ENCODE assay signal across 19 cellular contexts in genomic region chr1:21082078-21082477, GRCh38.
A peak's percentile ranks its signal among the peaks of the same experiment; 100 is the strongest.
DNase-seq lines count a peak whose midpoint lies in the region; ATAC-seq and TF ChIP-seq lines count a peak whose summit lies in the region.
"Had no signal": no experiment of that assay in that cellular context is flagged by ENCODE, and none has a peak within 500 bp of the region (broad histone marks: within the 10 kb centered on the region; RNA-seq: fewer than 3 reads in every experiment).

No MANE protein-coding gene starts in this region.

- H3K79me1 ChIP-seq in mesendoderm (ENCODE audit: low read length) = peaks cover 9% of the 10 kb centered on the region

- H3K4me3 ChIP-seq in SK-N-SH (ENCODE audit: low read depth in 2 of 2, low read length in 1 of 2) = no peak overlapping the region
- no peak overlapping the region for H3K4me3 ChIP-seq in fibroblast of mammary gland (ENCODE audit: control insufficient read depth, low read depth, low read length)
- H3K4me3 ChIP-seq in mesendoderm (ENCODE audit: low read length) = no peak overlapping the region

- H3K9me3 ChIP-seq in SK-N-SH = no peaks in the 10 kb centered on the region
- H3K9me3 ChIP-seq: BE2C had no signal

- no peak overlapping the region for H3K23ac ChIP-seq in mesendoderm (ENCODE audit: low read length)

- no peaks in the 10 kb centered on the region for H3K9me3 Mint-ChIP-seq in progenitor cell of endocrine pancreas (ENCODE audit: low read depth)
- H3K9me3 Mint-ChIP-seq in activated CD4-positive, alpha-beta T cell treated with anti-CD3 and anti-CD28 coated beads, Interleukin-2, amount 10 ng/mL, durations not matched to agents 24 days and 14 days = no peaks in the 10 kb centered on the region
- H3K9me3 Mint-ChIP-seq: CD4-positive, alpha-beta T cell had no signal

- peak; percentile 62 for DNase-seq in DMS 273 (lab: John Stamatoyannopoulos, UW; ENCODE audit: unreplicated experiment)
- DNase-seq in DMS 273 treated with DMSO at 0.1 percent for 48 hours (lab: John Stamatoyannopoulos, UW) = no peak
- DNase-seq in SK-N-SH = no peak
- peak; percentile 43 for DNase-seq in fibroblast of mammary gland (ENCODE audit: low read depth)
- no peak for DNase-seq in progenitor cell of endocrine pancreas (ENCODE audit: low spot score, unreplicated experiment)
- no peak for DNase-seq in mesendoderm
- DNase-seq in activated CD4-positive, alpha-beta T cell treated with anti-CD3 and anti-CD28 coated beads, Interleukin-2, amount 10 ng/mL, durations not matched to agents 24 days and 14 days = no peak
- DNase-seq: BE2C; Calu3; CD4-positive, alpha-beta T cell; DMS79; Kasumi-1; MM.1S; NCI-H1105; NCI-H1694; PC-3 had no signal

- no peaks in the 10 kb centered on the region for H3K9me2 ChIP-seq in SK-N-SH

- H2AK5ac ChIP-seq in mesendoderm (ENCODE audit: low read length) = no peak overlapping the region

- no peak overlapping the region for H2BK5ac ChIP-seq in mesendoderm (ENCODE audit: low read length)

- ATAC-seq in GM21447 (IDR thresholded peaks at IDR 0.05; ENCODE audit: unreplicated experiment) = no peak
- ATAC-seq: PC-3 had no signal

- H3K27ac ChIP-seq in SK-N-SH (ENCODE audit: low read depth in 2 of 2, low read length in 1 of 2) (no peak overlapping the region), mesendoderm (ENCODE audit: low read depth, low read length) (no peak overlapping the region)
- H3K27ac ChIP-seq: 22Rv1 had no signal

- H3F3A ChIP-seq in SK-N-SH (replicated peaks; ENCODE audit: insufficient read depth) = peaks cover 16% of the 10 kb centered on the region

- H3K9ac ChIP-seq in SK-N-SH (no peak overlapping the region), mesendoderm (ENCODE audit: low read length) (no peak overlapping the region)

- peaks cover 2% of the 10 kb centered on the region for H3K4me1 Mint-ChIP-seq in progenitor cell of endocrine pancreas (ENCODE audit: low read depth)
- H3K4me1 Mint-ChIP-seq in activated CD4-positive, alpha-beta T cell treated with anti-CD3 and anti-CD28 coated beads, Interleukin-2, amount 10 ng/mL, durations not matched to agents 24 days and 14 days = peaks cover 6% of the 10 kb centered on the region

- H3K27me3 Mint-ChIP-seq in progenitor cell of endocrine pancreas = no peaks in the 10 kb centered on the region
- H3K27me3 Mint-ChIP-seq in activated CD4-positive, alpha-beta T cell treated with anti-CD3 and anti-CD28 coated beads, Interleukin-2, amount 10 ng/mL, durations not matched to agents 24 days and 14 days = no peaks in the 10 kb centered on the region
- H3K27me3 Mint-ChIP-seq: CD4-positive, alpha-beta T cell; IgD-negative memory B cell had no signal

- H2AFZ ChIP-seq in SK-N-SH (ENCODE audit: low read depth) = no peak overlapping the region

- 91% methylated on average over 6 of the region's 6 CpGs for WGBS in SK-N-SH (ENCODE audit: low lambda C conversion rate)
- no CpG with 5 or more reads among the region's 6 CpGs for WGBS in mesendoderm (ENCODE audit: extremely low coverage, insufficient coverage, low lambda C conversion rate)

- POLR2A ChIA-PET in SK-N-SH (lab: Yijun Ruan, JAX) = no interaction called here

- no peak overlapping the region for H2BK15ac ChIP-seq in mesendoderm (replicated peaks; ENCODE audit: low read depth)

- H3K4me3 Mint-ChIP-seq in progenitor cell of endocrine pancreas (ENCODE audit: low read depth) = no peak overlapping the region
- H3K4me3 Mint-ChIP-seq in activated CD4-positive, alpha-beta T cell treated with anti-CD3 and anti-CD28 coated beads, Interleukin-2, amount 10 ng/mL, durations not matched to agents 24 days and 14 days = no peak overlapping the region
- H3K4me3 Mint-ChIP-seq: CD4-positive, alpha-beta T cell; IgD-negative memory B cell had no signal

- H3K27me3 ChIP-seq in SK-N-SH (ENCODE audit: insufficient read depth) = no peaks in the 10 kb centered on the region
- no peaks in the 10 kb centered on the region for H3K27me3 ChIP-seq in mesendoderm (ENCODE audit: insufficient read depth, low read length, poor library complexity)
- H3K27me3 ChIP-seq: BE2C had no signal

- no peak overlapping the region for H3K18ac ChIP-seq in mesendoderm (ENCODE audit: low read length)

- H4K20me1 ChIP-seq in SK-N-SH (ENCODE audit: insufficient read depth) = no peaks in the 10 kb centered on the region; the same call in 1 of the 2 replicates

- H3K4me1 ChIP-seq in SK-N-SH (ENCODE audit: control insufficient read depth in 1 of 2, insufficient read depth in 2 of 2, low read depth in 1 of 2, low read length in 1 of 2) = peaks cover 0 to under 1% of the 10 kb centered on the region in 2 experiments; a peak in 1 of 4 replicates
- H3K4me1 ChIP-seq in mesendoderm (ENCODE audit: control insufficient read depth, low read depth, low read length) = peaks cover 5% of the 10 kb centered on the region
- H3K4me1 ChIP-seq: BE2C had no signal

- H3K4ac ChIP-seq in mesendoderm (ENCODE audit: low read depth, low read length) = no peak overlapping the region

- no peak overlapping the region for H3K4me2 ChIP-seq in SK-N-SH
- H3K4me2 ChIP-seq in mesendoderm (ENCODE audit: low read length) = no peak overlapping the region

- peak overlapping the region; percentile 83 for H3K27ac Mint-ChIP-seq in progenitor cell of endocrine pancreas
- H3K27ac Mint-ChIP-seq in activated CD4-positive, alpha-beta T cell treated with anti-CD3 and anti-CD28 coated beads, Interleukin-2, amount 10 ng/mL, durations not matched to agents 24 days and 14 days = no peak overlapping the region
- H3K27ac Mint-ChIP-seq: CD4-positive, alpha-beta T cell; IgD-negative memory B cell had no signal

- no peak overlapping the region for H3K56ac ChIP-seq in mesendoderm (ENCODE audit: low read length)

- TF ChIP-seq EP300 in SK-N-SH (IDR thresholded peaks at IDR 0.05; ENCODE audit: borderline replicate concordance in 1 of 2, low read depth in 1 of 2, low read length in 1 of 2) = no peak

- TF ChIP-seq CTCF in SK-N-SH (IDR thresholded peaks at IDR 0.05) (no peak), fibroblast of mammary gland (conservative IDR thresholded peaks at IDR 0.05; ENCODE audit: control insufficient read depth, insufficient read depth, low read depth, low read length) (no peak), progenitor cell of endocrine pancreas (IDR thresholded peaks at IDR 0.05; ENCODE audit: unreplicated experiment) (no peak)

- peaks cover 19% of the 10 kb centered on the region for H3K36me3 Mint-ChIP-seq in progenitor cell of endocrine pancreas (ENCODE audit: insufficient read depth)
- peaks cover 29% of the 10 kb centered on the region for H3K36me3 Mint-ChIP-seq in activated CD4-positive, alpha-beta T cell treated with anti-CD3 and anti-CD28 coated beads, Interleukin-2, amount 10 ng/mL, durations not matched to agents 24 days and 14 days (ENCODE audit: low read depth)

- H3K36me3 ChIP-seq in SK-N-SH (replicated peaks in 1 of 2; ENCODE audit: control insufficient read depth in 1 of 2, insufficient read depth in 2 of 2, low read length in 1 of 2) (peaks cover 3 to 12% of the 10 kb centered on the region in 2 experiments), mesendoderm (ENCODE audit: control insufficient read depth, insufficient read depth, low read length) (no peaks in the 10 kb centered on the region)
- H3K36me3 ChIP-seq: BE2C had no signal

- peaks cover 89% of the 10 kb centered on the region for H3K79me2 ChIP-seq in SK-N-SH (ENCODE audit: insufficient read depth)
- H3K79me2 ChIP-seq in mesendoderm (ENCODE audit: control insufficient read depth, insufficient read depth, low read length) = peaks cover 13% of the 10 kb centered on the region

- no peak overlapping the region for H4K5ac ChIP-seq in mesendoderm (ENCODE audit: low read length)

- intact Hi-C loops in activated CD4-positive, alpha-beta T cell treated with anti-CD3 and anti-CD28 coated beads, Interleukin-2, amount 10 ng/mL, durations not matched to agents 24 days and 14 days (cut with micrococcal nuclease) = no loop called here

- H2BK120ac ChIP-seq in mesendoderm (ENCODE audit: low read depth, low read length) = no peak overlapping the region

- CTCF ChIA-PET in SK-N-SH (lab: Yijun Ruan, JAX) = no interaction called here

- no peak overlapping the region for H4K8ac ChIP-seq in mesendoderm (ENCODE audit: low read depth, low read length)

- TF ChIP-seq RAD21 in SK-N-SH (IDR thresholded peaks at IDR 0.05; ENCODE audit: low read length) = no peak

TF ChIP-seq in SK-N-SH, 30 proteins besides CTCF, POLR2A, EP300 and RAD21:
- no peak for TF ChIP-seq NRF1 (IDR thresholded peaks at IDR 0.05; ENCODE audit: low read depth, low read length)
- TF ChIP-seq YY1 (IDR thresholded peaks at IDR 0.05; ENCODE audit: low read depth) = no peak
- TF ChIP-seq TCF12 (IDR thresholded peaks at IDR 0.05) = peak; percentile 68; the same call in 1 of the 2 replicates
- no peak for TF ChIP-seq MEF2A (IDR thresholded peaks at IDR 0.05; ENCODE audit: borderline replicate concordance, low read depth)
- no peak for TF ChIP-seq NFIC (IDR thresholded peaks at IDR 0.05; ENCODE audit: borderline replicate concordance)
- TF ChIP-seq ZBTB33 (IDR thresholded peaks at IDR 0.05; ENCODE audit: borderline replicate concordance, low read depth) = no peak
- no peak for TF ChIP-seq GABPA (IDR thresholded peaks at IDR 0.05; ENCODE audit: low read depth)
TF ChIP-seq in SK-N-SH: peak in this region for 1.

Comparison
In these comparisons a context has a peak if more than half of its experiments do, and no peak if none do; other contexts are left out.
1. DNase-seq: peak in DMS 273 (single experiment) and fibroblast of mammary gland (single experiment); none in DMS 273 treated with DMSO at 0.1 percent for 48 hours (single experiment), SK-N-SH (single experiment), progenitor cell of endocrine pancreas (single experiment), mesendoderm (single experiment) and activated CD4-positive, alpha-beta T cell treated with anti-CD3 and anti-CD28 coated beads, Interleukin-2, amount 10 ng/mL, durations not matched to agents 24 days and 14 days (single experiment).